ENCODE assay signal across 10 cellular contexts in the genomic region with DNA sequence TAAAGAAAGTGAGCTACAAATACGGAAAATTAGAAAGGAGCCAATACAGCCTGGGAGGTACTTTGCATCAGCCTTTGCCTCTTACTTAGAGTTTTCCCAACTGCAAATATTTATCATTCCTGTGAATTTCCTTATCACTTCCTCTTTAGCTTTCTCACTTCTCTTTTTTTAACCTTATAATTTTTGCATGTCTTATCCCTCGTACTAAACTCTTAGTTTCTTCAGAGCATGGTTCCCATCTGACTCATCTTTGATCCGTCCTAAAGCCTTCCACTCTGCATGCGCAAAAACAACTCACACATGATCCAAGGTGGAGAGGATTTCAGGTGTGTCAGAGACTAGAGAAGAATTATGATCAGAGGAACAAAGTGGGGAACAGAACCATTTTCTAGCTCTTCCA. TPM values are rescaled to one million over a fixed set of nuclear protein-coding genes. Genes with fewer than 3 reads are reported as not detected.
DNase-seq lines count a peak whose midpoint lies in the region; ATAC-seq and TF ChIP-seq lines count a peak whose summit lies in the region.
"Had no signal": no experiment of that assay in that cellular context is flagged by ENCODE, and none has a peak within 500 bp of the region (broad histone marks: within the 10 kb centered on the region; RNA-seq: fewer than 3 reads in every experiment).

No MANE protein-coding gene starts in this region.

- H3K27ac Mint-ChIP-seq in glutamatergic neuron (ENCODE audit: unreplicated experiment): no peak overlapping the region
- no peak overlapping the region for H3K27ac Mint-ChIP-seq in activated T-helper 2 cell treated with anti-CD3 and anti-CD28 coated beads, Interferon-gamma antibody, Interleukin-2, Interleukin-4, amounts not matched to agents 10 μg/mL and 5 μg/mL and 100 μg/mL, durations not matched to agents 14 hours and 24 hours and 36 hours

- peaks cover 5% of the 10 kb centered on the region for H3K27me3 Mint-ChIP-seq in glutamatergic neuron (ENCODE audit: unreplicated experiment)
- H3K27me3 Mint-ChIP-seq in activated T-helper 2 cell treated with anti-CD3 and anti-CD28 coated beads, Interferon-gamma antibody, Interleukin-2, Interleukin-4, amounts not matched to agents 10 μg/mL and 5 μg/mL and 100 μg/mL, durations not matched to agents 14 hours and 24 hours and 36 hours (ENCODE audit: low read depth): peaks cover 4% of the 10 kb centered on the region

- H4K20me1 ChIP-seq in OCI-LY1 (ENCODE audit: insufficient read depth, low read length): no peaks in the 10 kb centered on the region

- H2BK5ac ChIP-seq in mesendoderm (ENCODE audit: low read length): no peak overlapping the region

- H3K36me3 ChIP-seq in OCI-LY1 (ENCODE audit: insufficient read depth, low read length): peaks cover 18% of the 10 kb centered on the region
- no peaks in the 10 kb centered on the region for H3K36me3 ChIP-seq in mesendoderm (ENCODE audit: control insufficient read depth, insufficient read depth, low read length)

- ATAC-seq in GM18511 (IDR thresholded peaks at IDR 0.05; ENCODE audit: unreplicated experiment) (peak; percentile 64), HG02763 (IDR thresholded peaks at IDR 0.05; ENCODE audit: unreplicated experiment) (peak; percentile 28)
- ATAC-seq: Panc1 had no signal

- H3K9me3 Mint-ChIP-seq in glutamatergic neuron (ENCODE audit: unreplicated experiment): peaks cover 6% of the 10 kb centered on the region
- H3K9me3 Mint-ChIP-seq in activated T-helper 2 cell treated with anti-CD3 and anti-CD28 coated beads, Interferon-gamma antibody, Interleukin-2, Interleukin-4, amounts not matched to agents 10 μg/mL and 5 μg/mL and 100 μg/mL, durations not matched to agents 14 hours and 24 hours and 36 hours: no peaks in the 10 kb centered on the region

- no peak overlapping the region for H2BK15ac ChIP-seq in mesendoderm (replicated peaks; ENCODE audit: low read depth)

- peak overlapping the region; percentile 29 for H3K27ac ChIP-seq in OCI-LY1 (ENCODE audit: low read depth, low read length, poor library complexity, severe bottlenecking)
- no peak overlapping the region for H3K27ac ChIP-seq in mesendoderm (ENCODE audit: low read depth, low read length)

- H3K18ac ChIP-seq in mesendoderm (ENCODE audit: low read length): no peak overlapping the region

- H3K4me3 ChIP-seq in OCI-LY1 (ENCODE audit: low read depth, low read length, poor library complexity, severe bottlenecking): no peak overlapping the region
- H3K4me3 ChIP-seq in mesendoderm (ENCODE audit: low read length): no peak overlapping the region

- H3K4me1 ChIP-seq in OCI-LY1 (ENCODE audit: insufficient read depth, low read length, severe bottlenecking) (peaks cover 54% of the 10 kb centered on the region), mesendoderm (ENCODE audit: control insufficient read depth, low read depth, low read length) (no peaks in the 10 kb centered on the region)

- H2BK120ac ChIP-seq in mesendoderm (ENCODE audit: low read depth, low read length): no peak overlapping the region

- H4K8ac ChIP-seq in mesendoderm (ENCODE audit: low read depth, low read length): no peak overlapping the region

- no peaks in the 10 kb centered on the region for H3K9me3 ChIP-seq in OCI-LY1 (ENCODE audit: low read length)

- H3K79me2 ChIP-seq in OCI-LY1 (ENCODE audit: insufficient read depth, low read length) (peaks cover 15% of the 10 kb centered on the region; the same call in 1 of the 2 replicates), mesendoderm (ENCODE audit: control insufficient read depth, insufficient read depth, low read length) (no peaks in the 10 kb centered on the region)

- no peak overlapping the region for H3K4me2 ChIP-seq in OCI-LY1 (ENCODE audit: low read length)
- no peak overlapping the region for H3K4me2 ChIP-seq in mesendoderm (ENCODE audit: low read length)

- H2AFZ ChIP-seq in OCI-LY1 (ENCODE audit: low read length): no peak overlapping the region

- H3K36me3 Mint-ChIP-seq in glutamatergic neuron (ENCODE audit: unreplicated experiment): no peaks in the 10 kb centered on the region
- H3K36me3 Mint-ChIP-seq in activated T-helper 2 cell treated with anti-CD3 and anti-CD28 coated beads, Interferon-gamma antibody, Interleukin-2, Interleukin-4, amounts not matched to agents 10 μg/mL and 5 μg/mL and 100 μg/mL, durations not matched to agents 14 hours and 24 hours and 36 hours (ENCODE audit: low read depth): peaks cover 36% of the 10 kb centered on the region

- H3F3A ChIP-seq in OCI-LY1 (ENCODE audit: insufficient read depth, low read length): no peaks in the 10 kb centered on the region

- no peak for TF ChIP-seq CTCF in OCI-LY1 (IDR thresholded peaks at IDR 0.05; ENCODE audit: low read length)
- no peak for TF ChIP-seq CTCF in glutamatergic neuron (IDR thresholded peaks at IDR 0.05; ENCODE audit: partially characterized antibody, unreplicated experiment)

- no CpG with 5 or more reads among the region's 4 CpGs for WGBS in mesendoderm (ENCODE audit: extremely low coverage, insufficient coverage, low lambda C conversion rate)

- H3K27me3 ChIP-seq in OCI-LY1 (ENCODE audit: insufficient read depth, low read length): no peaks in the 10 kb centered on the region
- no peaks in the 10 kb centered on the region for H3K27me3 ChIP-seq in mesendoderm (ENCODE audit: insufficient read depth, low read length, poor library complexity)

- H3K56ac ChIP-seq in mesendoderm (ENCODE audit: low read length): no peak overlapping the region

- no peak overlapping the region for H4K5ac ChIP-seq in mesendoderm (ENCODE audit: low read length)

- H2AK5ac ChIP-seq in mesendoderm (ENCODE audit: low read length): no peak overlapping the region

- H3K23ac ChIP-seq in mesendoderm (ENCODE audit: low read length): no peak overlapping the region

- H3K9ac ChIP-seq in OCI-LY1 (ENCODE audit: low read length): no peak overlapping the region
- H3K9ac ChIP-seq in mesendoderm (ENCODE audit: low read length): no peak overlapping the region

- H3K79me1 ChIP-seq in mesendoderm (ENCODE audit: low read length): no peaks in the 10 kb centered on the region

- peaks cover 7% of the 10 kb centered on the region for H3K4me1 Mint-ChIP-seq in glutamatergic neuron (ENCODE audit: low read depth, unreplicated experiment)
- H3K4me1 Mint-ChIP-seq in activated T-helper 2 cell treated with anti-CD3 and anti-CD28 coated beads, Interferon-gamma antibody, Interleukin-2, Interleukin-4, amounts not matched to agents 10 μg/mL and 5 μg/mL and 100 μg/mL, durations not matched to agents 14 hours and 24 hours and 36 hours (ENCODE audit: low read depth): peaks cover 39% of the 10 kb centered on the region

- intact Hi-C loops in activated T-helper 2 cell treated with anti-CD3 and anti-CD28 coated beads, Interferon-gamma antibody, Interleukin-2, Interleukin-4, amounts not matched to agents 10 μg/mL and 5 μg/mL and 100 μg/mL, durations not matched to agents 14 hours and 24 hours and 36 hours (cut with micrococcal nuclease): loop anchor here (5.0 kb wide), 1 partner anchor 365 kb away; no protein-coding TSS in a partner anchor

- DNase-seq in mesendoderm: peak; percentile 27
- DNase-seq in middle frontal gyrus (ENCODE audit: extremely low spot score, low spot score): no peak
- no peak for DNase-seq in NCI-H82 (lab: John Stamatoyannopoulos, UW)
- no peak for DNase-seq in glutamatergic neuron
- no peak for DNase-seq in activated T-helper 2 cell treated with anti-CD3 and anti-CD28 coated beads, Interferon-gamma antibody, Interleukin-2, Interleukin-4, amounts not matched to agents 10 μg/mL and 5 μg/mL and 100 μg/mL, durations not matched to agents 14 hours and 24 hours and 36 hours (ENCODE audit: low spot score)
- DNase-seq: stimulated activated CD8-positive, alpha-beta memory T cell treated with anti-CD3 and anti-CD28 coated beads, Interleukin-4, amount 100 ng/mL, for 48 hours had no signal

- H3K4ac ChIP-seq in mesendoderm (ENCODE audit: low read depth, low read length): no peak overlapping the region

- H3K9me2 ChIP-seq in OCI-LY1 (ENCODE audit: low read depth, low read length): no peaks in the 10 kb centered on the region

- H3K4me3 Mint-ChIP-seq in glutamatergic neuron (ENCODE audit: unreplicated experiment): no peak overlapping the region
- no peak overlapping the region for H3K4me3 Mint-ChIP-seq in activated T-helper 2 cell treated with anti-CD3 and anti-CD28 coated beads, Interferon-gamma antibody, Interleukin-2, Interleukin-4, amounts not matched to agents 10 μg/mL and 5 μg/mL and 100 μg/mL, durations not matched to agents 14 hours and 24 hours and 36 hours (ENCODE audit: low read depth)

RNA-seq across cellular contexts. Expression of a gene that starts 9.6 kb away (rescaled TPM):
- polyA plus RNA-seq in mesendoderm (2013, experiment 1 of 2): 13.0 TPM
- polyA plus RNA-seq in mesendoderm (2013, experiment 2 of 2): 13.9 TPM
- 1.3 TPM for total RNA-seq in glutamatergic neuron (ENCODE audit: unreplicated experiment)
- 10.2 and 10.5 TPM in 2 replicates for total RNA-seq in activated T-helper 2 cell treated with anti-CD3 and anti-CD28 coated beads, Interferon-gamma antibody, Interleukin-2, Interleukin-4, amounts not matched to agents 10 μg/mL and 5 μg/mL and 100 μg/mL, durations not matched to agents 14 hours and 24 hours and 36 hours

RNA-seq across cellular contexts. Expression of a gene that starts 57.3 kb away (rescaled TPM):
- 212 TPM for polyA plus RNA-seq in mesendoderm (2013, experiment 1 of 2)
- polyA plus RNA-seq in mesendoderm (2013, experiment 2 of 2): 208 TPM
- 145 TPM for total RNA-seq in glutamatergic neuron (ENCODE audit: unreplicated experiment)
- total RNA-seq in activated T-helper 2 cell treated with anti-CD3 and anti-CD28 coated beads, Interferon-gamma antibody, Interleukin-2, Interleukin-4, amounts not matched to agents 10 μg/mL and 5 μg/mL and 100 μg/mL, durations not matched to agents 14 hours and 24 hours and 36 hours: 131 and 138 TPM in 2 replicates

RNA-seq across cellular contexts. Expression of a gene that starts 59.9 kb away (rescaled TPM):
- polyA plus RNA-seq in mesendoderm (2013, experiment 1 of 2): 0.37 TPM
- 0.45 TPM for polyA plus RNA-seq in mesendoderm (2013, experiment 2 of 2)
- 1.1 TPM for total RNA-seq in glutamatergic neuron (ENCODE audit: unreplicated experiment)
- not detected in 2 replicates for total RNA-seq in activated T-helper 2 cell treated with anti-CD3 and anti-CD28 coated beads, Interferon-gamma antibody, Interleukin-2, Interleukin-4, amounts not matched to agents 10 μg/mL and 5 μg/mL and 100 μg/mL, durations not matched to agents 14 hours and 24 hours and 36 hours
